Comparison of ENCODE assay signal across 26 cellular contexts in genomic region chr12:46415552-46415951, GRCh38.
"Had no signal": no experiment of that assay in that cellular context is flagged by ENCODE, and none has a peak within 500 bp of the region (broad histone marks: within the 10 kb centered on the region; RNA-seq: fewer than 3 reads in every experiment).

No MANE protein-coding gene starts in this region.

- H3K27ac ChIP-seq: colonic mucosa had no signal

- FAIRE-seq: keratinocyte had no signal

- H3K36me3 ChIP-seq: colonic mucosa, tibial nerve had no signal

- ATAC-seq: activated CD8-positive, alpha-beta T cell treated with anti-CD3 and anti-CD28 coated beads for 36 hours; activated naive CD4-positive, alpha-beta T cell treated with anti-CD3 and anti-CD28 coated beads, Interleukin-2, amount 50 U/mL, for 72 hours; effector memory CD8-positive, alpha-beta T cell; mucosa of descending colon; natural killer cell treated with Interleukin-12 subunit alpha and Interleukin-12 subunit beta and Interleukin-15 and Interleukin-18, amount 100 ng/mL, for 72 hours; stimulated activated memory B cell treated with anti-CD40 and anti-IgM and Interleukin-4, amounts not matched to agents 10 μg/mL and 1 μg/mL and 100 μg/mL, for 72 hours; stimulated activated naive CD8-positive, alpha-beta T cell treated with anti-CD3 and anti-CD28 coated beads, Interleukin-15, amount 100 ng/mL, for 72 hours had no signal

- H3K4me3 ChIP-seq: body of pancreas, colonic mucosa, lung, mucosa of descending colon, smooth muscle cell, tibial nerve had no signal

- H3K9me3 ChIP-seq: body of pancreas, colonic mucosa, mucosa of descending colon, tibial nerve had no signal

- DNase-seq: activated B cell treated with CpG ODN at 0.5 μM for 24 hours; activated CD4-positive, alpha-beta T cell treated with anti-CD3 and anti-CD28 coated beads, Interleukin-2, amount 50 U/mL, for 1 hour; activated CD8-positive, alpha-beta T cell treated with anti-CD3 and anti-CD28 coated beads for 36 hours; activated T-cell treated with anti-CD3 and anti-CD28 coated beads, Interleukin-2, amount 50 U/mL, for 48 hours; anterior cingulate cortex; body of pancreas; cerebellar nuclear complex; colonic mucosa; effector memory CD8-positive, alpha-beta T cell; erythroblast; head of caudate nucleus; hippocampal formation; mucosa of descending colon; stimulated activated CD4-positive, alpha-beta T cell treated with anti-CD3 and anti-CD28 coated beads, Interleukin-1b, Interleukin-23, amount 100 ng/mL, for 48 hours; stimulated activated CD4-positive, alpha-beta T cell treated with anti-CD3 and anti-CD28 coated beads, Interleukin-4, amount 100 ng/mL, for 4 hours; stimulated activated CD8-positive, alpha-beta memory T cell treated with anti-CD3 and anti-CD28 coated beads, Interleukin-4, amount 100 ng/mL, for 48 hours; stimulated activated naive CD8-positive, alpha-beta T cell treated with anti-CD3 and anti-CD28 coated beads, Interleukin-15, amount 100 ng/mL, for 72 hours; substantia nigra; T-helper 2 cell had no signal

- H3K27me3 ChIP-seq: body of pancreas, colonic mucosa, tibial nerve had no signal

- H3K4me1 ChIP-seq: colonic mucosa had no signal

- H3K4me2 ChIP-seq: smooth muscle cell had no signal
